9 cellular contexts compared by ENCODE assay signal in genomic region chr19:54481326-54481930, GRCh38. TPM values are rescaled to one million over a fixed set of nuclear protein-coding genes. Genes with fewer than 3 reads are reported as not detected.
DNase-seq lines count a peak whose midpoint lies in the region; ATAC-seq and TF ChIP-seq lines count a peak whose summit lies in the region.
"Had no signal": no experiment of that assay in that cellular context is flagged by ENCODE, and none has a peak within 500 bp of the region (broad histone marks: within the 10 kb centered on the region; RNA-seq: fewer than 3 reads in every experiment).

No MANE protein-coding gene starts in this region.

- H3K27ac ChIP-seq in BLaER1 = no peak overlapping the region
- H3K27ac ChIP-seq in heart right ventricle = no peak overlapping the region

- H3K9me3 ChIP-seq in BLaER1 = no peaks in the 10 kb centered on the region
- H3K9me3 ChIP-seq in heart right ventricle = no peaks in the 10 kb centered on the region

- peak; percentile 43 to 58 for ATAC-seq in activated T-cell treated with anti-CD3 and anti-CD28 coated beads, Interleukin-2, amount 50 U/mL, for 72 hours (replicated peaks in 1 of 2)
- peak in 4 of 8 donors; percentile 37 to 74 (median 51) for ATAC-seq in heart right ventricle
- ATAC-seq in sciatic nerve = peak; percentile 61
- no peak for ATAC-seq in HG03025 (IDR thresholded peaks at IDR 0.05; ENCODE audit: low FRiP score, unreplicated experiment)

- peaks cover 13% of the 10 kb centered on the region for H3K4me1 Mint-ChIP-seq in activated T-cell treated with anti-CD3 and anti-CD28 coated beads, Interleukin-2, amount 50 U/mL, for 72 hours (ENCODE audit: low read depth)

- H3K36me3 ChIP-seq in BLaER1 (no peaks in the 10 kb centered on the region), heart right ventricle (no peaks in the 10 kb centered on the region)

- peak; percentile 23 for DNase-seq in NCI-H226
- peak; percentile 47 for DNase-seq in activated T-cell treated with anti-CD3 and anti-CD28 coated beads, Interleukin-2, amount 50 U/mL, for 72 hours
- peak in 1 of 2 donors; percentile 27 for DNase-seq in heart right ventricle
- DNase-seq in sciatic nerve (ENCODE audit: low spot score) = peak; percentile 58
- no peak for DNase-seq in effector CD8-positive, alpha-beta T cell (lab: John Stamatoyannopoulos, UW)

- H3K4me3 ChIP-seq in BLaER1 (no peak overlapping the region), heart right ventricle (no peak overlapping the region)

- H3K9me3 Mint-ChIP-seq in activated T-cell treated with anti-CD3 and anti-CD28 coated beads, Interleukin-2, amount 50 U/mL, for 72 hours = no peaks in the 10 kb centered on the region

- H3K4me3 Mint-ChIP-seq in activated T-cell treated with anti-CD3 and anti-CD28 coated beads, Interleukin-2, amount 50 U/mL, for 72 hours = no peak overlapping the region

- no peak overlapping the region for H3K27ac Mint-ChIP-seq in activated T-cell treated with anti-CD3 and anti-CD28 coated beads, Interleukin-2, amount 50 U/mL, for 72 hours

- H3K9ac ChIP-seq in BLaER1 = no peak overlapping the region

- H3K4me1 ChIP-seq in BLaER1 (peaks cover 51% of the 10 kb centered on the region), heart right ventricle (peaks cover 0 to 27% (median 0%) of the 10 kb centered on the region in 9 donors)

- 12 to 14% methylated on average over 16 of the region's 16 CpGs for WGBS in heart right ventricle, 2 donors

- intact Hi-C loops in heart right ventricle (cut with DNase I) (loop anchor here in 8 of 10 donors (5.0 to 10.0 kb wide), 3 partner anchors 191 to 196 kb away; no protein-coding TSS in a partner anchor), sciatic nerve (cut with DNase I) (no loop called here)

- H3K27me3 ChIP-seq in BLaER1 = no peaks in the 10 kb centered on the region
- H3K27me3 ChIP-seq in heart right ventricle = peaks cover 0 to 77% (median 21%) of the 10 kb centered on the region in 7 donors

- no peaks in the 10 kb centered on the region for H3K36me3 Mint-ChIP-seq in activated T-cell treated with anti-CD3 and anti-CD28 coated beads, Interleukin-2, amount 50 U/mL, for 72 hours (ENCODE audit: insufficient read depth in 2 of 2)

- H3K4me2 ChIP-seq in BLaER1 = peak overlapping the region; percentile 40; the same call in 1 of the 2 replicates

- H4K20me1 ChIP-seq in BLaER1 = no peaks in the 10 kb centered on the region

- peak; percentile 86 for TF ChIP-seq CTCF in GM12873 (IDR thresholded peaks at IDR 0.05; ENCODE audit: insufficient read depth, low read depth, low read length, missing control alignments)
- peak in 8 of 9 donors; percentile 51 to 79 (median 64) for TF ChIP-seq CTCF in heart right ventricle (IDR thresholded peaks at IDR 0.05)

- peaks cover 55% of the 10 kb centered on the region for H3K27me3 Mint-ChIP-seq in activated T-cell treated with anti-CD3 and anti-CD28 coated beads, Interleukin-2, amount 50 U/mL, for 72 hours (ENCODE audit: low read depth)

RNA-seq across cellular contexts. Expression of gene CDC42EP5, which starts 8.3 kb away (rescaled TPM):
- total RNA-seq in activated T-cell treated with anti-CD3 and anti-CD28 coated beads, Interleukin-2, amount 50 U/mL, for 72 hours = under 1 TPM in 1 of 2 donors, not detected in 1; 0.30 TPM
- 10 to 100 TPM in 5 of 10 donors, 1 to 10 TPM in 5; 5.3 to 22.8 (median 9.7) TPM for total RNA-seq in heart right ventricle
- 10 to 100 TPM; 11.2 to 21.9 TPM for polyA plus RNA-seq in heart right ventricle
- 52.8 TPM for total RNA-seq in sciatic nerve

RNA-seq across cellular contexts. Expression of gene LENG9, which starts 17.9 kb away (rescaled TPM):
- total RNA-seq in activated T-cell treated with anti-CD3 and anti-CD28 coated beads, Interleukin-2, amount 50 U/mL, for 72 hours = 1 to 10 TPM; 3.1 to 5.8 TPM
- 1 to 10 TPM; 1.0 to 4.2 (median 1.5) TPM for total RNA-seq in heart right ventricle
- polyA plus RNA-seq in heart right ventricle = 1 to 10 TPM; 1.6 to 2.6 TPM
- total RNA-seq in sciatic nerve = 6.0 TPM

RNA-seq across cellular contexts. Expression of gene LAIR2, which starts 21.2 kb away (rescaled TPM):
- 10 to 100 TPM in 1 of 2 donors, under 1 TPM in 1; 0.83 to 14.2 TPM for total RNA-seq in activated T-cell treated with anti-CD3 and anti-CD28 coated beads, Interleukin-2, amount 50 U/mL, for 72 hours
- total RNA-seq in heart right ventricle (1 to 10 TPM in 1 of 10 donors, under 1 TPM in 1, not detected in 8; 0.76 to 2.5 TPM), sciatic nerve (1.1 TPM)
- not detected for polyA plus RNA-seq in heart right ventricle
- total RNA-seq: NCI-H460 had no signal

RNA-seq across cellular contexts. Expression of gene LENG8, which starts 32.4 kb away (rescaled TPM):
- total RNA-seq in activated T-cell treated with anti-CD3 and anti-CD28 coated beads, Interleukin-2, amount 50 U/mL, for 72 hours = 100 to 1,000 TPM; 221 to 283 TPM
- total RNA-seq in heart right ventricle (10 to 100 TPM; 45.5 to 76.2 (median 56.8) TPM), sciatic nerve (305 TPM)
- polyA plus RNA-seq in heart right ventricle = 100 to 1,000 TPM in 1 of 2 donors, 10 to 100 TPM in 1; 34.3 to 194 TPM

Comparison
In these comparisons a context has a peak if more than half of its experiments do, and no peak if none do; other contexts are left out.
1. RNA of gene CDC42EP5, which starts 8.3 kb away (total RNA-seq): 52.8 TPM in sciatic nerve (single experiment) and 5.3 to 22.8 TPM in heart right ventricle; 0.30 TPM in activated T-cell treated with anti-CD3 and anti-CD28 coated beads, Interleukin-2, amount 50 U/mL, for 72 hours; every median in the first group is over 4 times any median in the second.